In the genomic region with DNA sequence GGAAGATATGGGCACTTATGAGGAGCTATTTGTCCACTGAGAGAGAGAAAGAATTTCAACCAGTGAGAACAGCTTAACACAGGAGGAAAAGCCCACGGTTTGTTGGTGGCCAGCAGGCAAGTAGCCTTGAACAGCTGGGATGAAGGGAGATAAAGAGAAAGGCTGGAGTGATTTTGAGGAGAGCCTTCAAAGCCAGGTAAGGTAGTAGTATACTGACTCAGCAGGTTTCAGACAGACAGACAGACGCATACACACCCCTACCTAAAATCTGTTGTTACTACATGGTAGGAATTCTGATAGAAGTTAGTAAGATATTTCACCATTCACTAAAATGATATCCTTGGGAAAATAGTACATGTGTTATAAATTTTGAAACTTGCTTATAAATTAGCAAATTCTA, we compare ENCODE assay signal across 18 cellular contexts.
DNase-seq lines count a peak whose midpoint lies in the region; ATAC-seq and TF ChIP-seq lines count a peak whose summit lies in the region.
"Had no signal": no experiment of that assay in that cellular context is flagged by ENCODE, and none has a peak within 500 bp of the region (broad histone marks: within the 10 kb centered on the region; RNA-seq: fewer than 3 reads in every experiment).

No MANE protein-coding gene starts in this region.

- CTCF ChIA-PET in WTC11 (lab: Charles Lee), result interaction anchor here (1.0 to 2.6 kb wide), 5 partner anchors 34 to 192 kb away, joined by 3 to 10 read pairs (median 4); a partner anchor contains a TSS

- H3K36me3 Mint-ChIP-seq in GM23338 (ENCODE audit: low read depth), result peaks cover 18% of the 10 kb centered on the region
- H3K36me3 Mint-ChIP-seq in WTC11, result peaks cover 21% of the 10 kb centered on the region

- no peaks in the 10 kb centered on the region for H3K9me3 ChIP-seq in stomach smooth muscle (ENCODE audit: control insufficient read depth in 2 of 2, low read length in 2 of 2)

- no peak overlapping the region for H2AFZ ChIP-seq in GM23338

- 0 out of 2 replicates have a peak, but pooled peaks cover 2% of the 10 kb centered on the region for H4K20me1 ChIP-seq in GM23338 (replicated peaks; ENCODE audit: insufficient read depth)

- H3K4me3 ChIP-seq in GM23338 (no peak overlapping the region), stomach smooth muscle (ENCODE audit: low read length in 2 of 2) (no peak overlapping the region)

- 0 out of 2 replicates have a peak, but pooled peaks cover 3% of the 10 kb centered on the region for H3K9me2 ChIP-seq in GM23338 (ENCODE audit: insufficient read depth)

- no peak for ATAC-seq in GM23338
- no peak for ATAC-seq in WTC11
- ATAC-seq in sciatic nerve, result no peak
- ATAC-seq: activated naive CD4-positive, alpha-beta T cell treated with anti-CD3 and anti-CD28 coated beads, Interleukin-2, amount 50 U/mL, for 72 hours; activated T-cell treated with anti-CD3 and anti-CD28 coated beads, Interleukin-2, amount 50 U/mL, for 72 hours; natural killer cell treated with Interleukin-12 subunit alpha and Interleukin-12 subunit beta and Interleukin-15 and Interleukin-18, amount 100 ng/mL, for 72 hours had no signal

- no peaks in the 10 kb centered on the region; the same call in 1 of the 2 replicates for H3K79me2 ChIP-seq in GM23338 (replicated peaks; ENCODE audit: insufficient read depth)

- H3K9me3 Mint-ChIP-seq in GM23338, result peaks cover 5% of the 10 kb centered on the region; the same call in 2 of the 3 replicates
- H3K9me3 Mint-ChIP-seq in WTC11, result peaks cover 26% of the 10 kb centered on the region
- H3K9me3 Mint-ChIP-seq: natural killer cell treated with Interleukin-12 subunit alpha and Interleukin-12 subunit beta and Interleukin-15 and Interleukin-18, amount 100 ng/mL, for 72 hours had no signal

- H3K4me1 Mint-ChIP-seq in GM23338, result peaks cover 29% of the 10 kb centered on the region
- peaks cover 25% of the 10 kb centered on the region for H3K4me1 Mint-ChIP-seq in WTC11

- H3K4me3 Mint-ChIP-seq in GM23338, result no peak overlapping the region
- no peak overlapping the region for H3K4me3 Mint-ChIP-seq in WTC11
- H3K4me3 Mint-ChIP-seq: activated T-cell treated with anti-CD3 and anti-CD28 coated beads, Interleukin-2, amount 50 U/mL, for 72 hours; natural killer cell treated with Interleukin-12 subunit alpha and Interleukin-12 subunit beta and Interleukin-15 and Interleukin-18, amount 100 ng/mL, for 72 hours had no signal

- H3K27ac ChIP-seq in GM23338 (ENCODE audit: low read depth), result peak overlapping the region; percentile 53; the same call in 1 of the 2 replicates
- peak overlapping the region; percentile 0 for H3K27ac ChIP-seq in stomach smooth muscle (ENCODE audit: low read length)

- TF ChIP-seq CTCF in GM23338 (conservative IDR thresholded peaks at IDR 0.05; ENCODE audit: low read depth in 2 of 2), result no peak
- TF ChIP-seq CTCF in WTC11 (IDR thresholded peaks at IDR 0.05), result no peak

- intact Hi-C loops in sciatic nerve (cut with DNase I), result loop anchor here (10.0 kb wide), 1 partner anchor 109 kb away; a partner anchor contains a TSS

- H3K36me3 ChIP-seq in GM23338 (ENCODE audit: insufficient read depth), result no peaks in the 10 kb centered on the region
- H3K36me3 ChIP-seq in stomach smooth muscle (ENCODE audit: control insufficient read depth in 2 of 2, insufficient read depth in 2 of 2, low read length in 2 of 2), result no peaks in the 10 kb centered on the region

- H3K9ac ChIP-seq in stomach smooth muscle (ENCODE audit: low read length in 2 of 2), result no peak overlapping the region

- H3K4me2 ChIP-seq in GM23338, result no peak overlapping the region

- no peak for DNase-seq in GM23338 (ENCODE audit: low spot score)
- DNase-seq in WTC11 (ENCODE audit: low spot score), result no peak
- peak; percentile 57 for DNase-seq in islet precursor cell
- no peak for DNase-seq in HT-29 (ENCODE audit: low spot score)
- DNase-seq in sciatic nerve (ENCODE audit: low spot score), result no peak
- DNase-seq in pons (ENCODE audit: low spot score), result no peak
- DNase-seq: activated T-cell treated with anti-CD3 and anti-CD28 coated beads, Interleukin-2, amount 50 U/mL, for 72 hours; AML-193; hypothalamus; kidney; NCI-H1436; NCI-H82; SHP77 treated with DMSO at 0.1 percent for 48 hours; T-helper 2 cell had no signal

- H3K27me3 ChIP-seq in GM23338 (ENCODE audit: insufficient read depth) (no peaks in the 10 kb centered on the region), stomach smooth muscle (ENCODE audit: control insufficient read depth in 1 of 2, insufficient read depth in 2 of 2, low read length in 2 of 2) (no peaks in the 10 kb centered on the region)
- H3K27me3 ChIP-seq: brain microvascular endothelial cell had no signal

- peaks cover 19% of the 10 kb centered on the region for H3K4me1 ChIP-seq in GM23338 (ENCODE audit: insufficient read depth)
- peaks cover 13% of the 10 kb centered on the region for H3K4me1 ChIP-seq in stomach smooth muscle (ENCODE audit: control insufficient read depth, insufficient read depth, low read length)

- POLR2A ChIA-PET in WTC11 (lab: Charles Lee), result no interaction called here

- H3K27ac Mint-ChIP-seq in GM23338 (peak overlapping the region; percentile 83), WTC11 (peak overlapping the region; percentile 88)
- H3K27ac Mint-ChIP-seq: activated naive CD4-positive, alpha-beta T cell treated with anti-CD3 and anti-CD28 coated beads, Interleukin-2, amount 50 U/mL, for 72 hours; activated T-cell treated with anti-CD3 and anti-CD28 coated beads, Interleukin-2, amount 50 U/mL, for 72 hours; natural killer cell treated with Interleukin-12 subunit alpha and Interleukin-12 subunit beta and Interleukin-15 and Interleukin-18, amount 100 ng/mL, for 72 hours had no signal

- H3K27me3 Mint-ChIP-seq in GM23338 (ENCODE audit: insufficient read depth, low read depth, poor library complexity) (peaks cover 4% of the 10 kb centered on the region), WTC11 (ENCODE audit: low read depth) (no peaks in the 10 kb centered on the region)
- H3K27me3 Mint-ChIP-seq: natural killer cell treated with Interleukin-12 subunit alpha and Interleukin-12 subunit beta and Interleukin-15 and Interleukin-18, amount 100 ng/mL, for 72 hours had no signal

- no peaks in the 10 kb centered on the region for H3F3A ChIP-seq in GM23338 (replicated peaks; ENCODE audit: low read depth)

TF ChIP-seq in GM23338, 12 proteins besides CTCF, POLR2A, EP300 and RAD21 (continues in another document):
- no peak for TF ChIP-seq EZH2 (IDR thresholded peaks at IDR 0.05; ENCODE audit: low read depth, unreplicated experiment)
- TF ChIP-seq STAT1 (IDR thresholded peaks at IDR 0.05; ENCODE audit: unreplicated experiment), result no peak
- TF ChIP-seq POLR2AphosphoS5 (IDR thresholded peaks at IDR 0.05; ENCODE audit: low read depth), result no peak
- TF ChIP-seq ZNF331 (CRISPR knock-in tag; IDR thresholded peaks at IDR 0.05; ENCODE audit: low read depth), result no peak
- TF ChIP-seq ZNF114 (CRISPR knock-in tag; IDR thresholded peaks at IDR 0.05), result no peak
- TF ChIP-seq EZH2phosphoT487 (IDR thresholded peaks at IDR 0.05; ENCODE audit: unreplicated experiment), result no peak

TF ChIP-seq in WTC11, 78 proteins besides CTCF, POLR2A, EP300 and RAD21 (continues in another document):
- TF ChIP-seq, protein P1, sequence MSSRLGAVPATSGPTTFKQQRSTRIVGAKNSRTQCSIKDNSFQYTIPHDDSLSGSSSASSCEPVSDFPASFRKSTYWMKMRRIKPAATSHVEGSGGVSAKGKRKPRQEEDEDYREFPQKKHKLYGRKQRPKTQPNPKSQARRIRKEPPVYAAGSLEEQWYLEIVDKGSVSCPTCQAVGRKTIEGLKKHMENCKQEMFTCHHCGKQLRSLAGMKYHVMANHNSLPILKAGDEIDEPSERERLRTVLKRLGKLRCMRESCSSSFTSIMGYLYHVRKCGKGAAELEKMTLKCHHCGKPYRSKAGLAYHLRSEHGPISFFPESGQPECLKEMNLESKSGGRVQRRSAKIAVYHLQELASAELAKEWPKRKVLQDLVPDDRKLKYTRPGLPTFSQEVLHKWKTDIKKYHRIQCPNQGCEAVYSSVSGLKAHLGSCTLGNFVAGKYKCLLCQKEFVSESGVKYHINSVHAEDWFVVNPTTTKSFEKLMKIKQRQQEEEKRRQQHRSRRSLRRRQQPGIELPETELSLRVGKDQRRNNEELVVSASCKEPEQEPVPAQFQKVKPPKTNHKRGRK (CRISPR knock-in tag; IDR thresholded peaks at IDR 0.05; ENCODE audit: borderline replicate concordance), result no peak
- TF ChIP-seq, protein P2, sequence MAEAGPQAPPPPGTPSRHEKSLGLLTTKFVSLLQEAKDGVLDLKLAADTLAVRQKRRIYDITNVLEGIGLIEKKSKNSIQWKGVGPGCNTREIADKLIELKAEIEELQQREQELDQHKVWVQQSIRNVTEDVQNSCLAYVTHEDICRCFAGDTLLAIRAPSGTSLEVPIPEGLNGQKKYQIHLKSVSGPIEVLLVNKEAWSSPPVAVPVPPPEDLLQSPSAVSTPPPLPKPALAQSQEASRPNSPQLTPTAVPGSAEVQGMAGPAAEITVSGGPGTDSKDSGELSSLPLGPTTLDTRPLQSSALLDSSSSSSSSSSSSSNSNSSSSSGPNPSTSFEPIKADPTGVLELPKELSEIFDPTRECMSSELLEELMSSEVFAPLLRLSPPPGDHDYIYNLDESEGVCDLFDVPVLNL (CRISPR knock-in tag; IDR thresholded peaks at IDR 0.05; ENCODE audit: borderline replicate concordance, low read depth), result no peak
- TF ChIP-seq MXD4 (CRISPR knock-in tag; IDR thresholded peaks at IDR 0.05; ENCODE audit: borderline replicate concordance), result no peak
- no peak for TF ChIP-seq IRF2 (CRISPR knock-in tag; IDR thresholded peaks at IDR 0.05; ENCODE audit: borderline replicate concordance, low read depth)
